In genomic region chr1:35192056-35192852, GRCh38 we compare ENCODE assay signal across 1 cellular context.
TF ChIP-seq lines count a peak whose summit lies in the region.

No MANE protein-coding gene starts in this region.

TF ChIP-seq in K562, 482 proteins besides CTCF, POLR2A, EP300 and RAD21 (continued from another document and continues in another):
- TF ChIP-seq GTF3C2 (IDR thresholded peaks at IDR 0.05; ENCODE audit: borderline replicate concordance, extremely low read depth, insufficient read length) (no peak), ZNF12 (CRISPR knock-in tag; IDR thresholded peaks at IDR 0.05) (0 out of 2 replicates have a peak, but pooled peaks have one; percentile 49), ZNF318 (IDR thresholded peaks at IDR 0.05; ENCODE audit: borderline replicate concordance in 1 of 2, low read depth in 1 of 2) (no peak), SRSF9 (IDR thresholded peaks at IDR 0.05; ENCODE audit: borderline replicate concordance, low read depth, low read length) (no peak), ZNF146 (CRISPR knock-in tag; IDR thresholded peaks at IDR 0.05; ENCODE audit: unreplicated experiment) (no peak), THRA (IDR thresholded peaks at IDR 0.05) (no peak), RBM25 (IDR thresholded peaks at IDR 0.05; ENCODE audit: low read depth, low read length, severe bottlenecking) (peak; percentile 13), ZNF407 (IDR thresholded peaks at IDR 0.05; ENCODE audit: low read depth) (no peak), PRMT5 (CRISPR knock-in tag; IDR thresholded peaks at IDR 0.05) (no peak), SOX6 (IDR thresholded peaks at IDR 0.05) (no peak), RBM17 (IDR thresholded peaks at IDR 0.05; ENCODE audit: borderline replicate concordance, low read depth, low read length) (no peak), CBFA2T3 (IDR thresholded peaks at IDR 0.05) (no peak), NCOA2 (IDR thresholded peaks at IDR 0.05; ENCODE audit: partially characterized antibody in 2 of 2) (no peak), PURB (CRISPR knock-in tag; IDR thresholded peaks at IDR 0.05; ENCODE audit: low read depth) (no peak), ZFX (CRISPR knock-in tag; IDR thresholded peaks at IDR 0.05) (no peak), NFIX (CRISPR knock-in tag; IDR thresholded peaks at IDR 0.05; ENCODE audit: low read depth) (no peak), STAT6 (CRISPR knock-in tag; IDR thresholded peaks at IDR 0.05) (no peak), ZNF311 (CRISPR knock-in tag; IDR thresholded peaks at IDR 0.05) (no peak), PTTG1 (tag; IDR thresholded peaks at IDR 0.05; ENCODE audit: low read depth) (no peak), KHSRP (IDR thresholded peaks at IDR 0.05) (no peak), CHD2 (IDR thresholded peaks at IDR 0.05; ENCODE audit: low read depth, low read length) (peak; percentile 36; the same call in 1 of the 2 replicates), ELF2 (CRISPR knock-in tag; IDR thresholded peaks at IDR 0.05) (no peak), KLF6 (CRISPR knock-in tag; IDR thresholded peaks at IDR 0.05; ENCODE audit: borderline replicate concordance) (no peak), NEUROD1 (IDR thresholded peaks at IDR 0.05; ENCODE audit: borderline replicate concordance, low read depth, low read length, partially characterized antibody) (no peak), ZNF766 (CRISPR knock-in tag; conservative IDR thresholded peaks at IDR 0.05) (no peak; the same call in 1 of the 2 replicates), ZNF408 (CRISPR knock-in tag; IDR thresholded peaks at IDR 0.05; ENCODE audit: low read depth) (no peak), CEBPB (tag; IDR thresholded peaks at IDR 0.05) (no peak), TEAD4 (IDR thresholded peaks at IDR 0.05; ENCODE audit: low read length) (peak; percentile 81), TEAD4 (CRISPR knock-in tag; IDR thresholded peaks at IDR 0.05; ENCODE audit: borderline replicate concordance) (no peak), MXD1 (CRISPR knock-in tag; IDR thresholded peaks at IDR 0.05; ENCODE audit: borderline replicate concordance, poor library complexity, severe bottlenecking) (no peak), ZBTB7A (IDR thresholded peaks at IDR 0.05; ENCODE audit: borderline replicate concordance, control insufficient read depth, low read depth, low read length) (peak; percentile 22; the same call in 1 of the 2 replicates), CBX1 (IDR thresholded peaks at IDR 0.05; ENCODE audit: low read depth) (peak; percentile 81; the same call in 1 of the 2 replicates), HLTF (IDR thresholded peaks at IDR 0.05) (no peak), STAG1 (CRISPR knock-in tag; IDR thresholded peaks at IDR 0.05; ENCODE audit: borderline replicate concordance) (no peak), CSDE1 (IDR thresholded peaks at IDR 0.05) (no peak), CBFA2T2 (conservative IDR thresholded peaks at IDR 0.05) (no peak), ZFP36 (IDR thresholded peaks at IDR 0.05; ENCODE audit: low read depth, low read length, partially characterized antibody) (no peak), ZBTB1 (CRISPR knock-in tag; IDR thresholded peaks at IDR 0.05; ENCODE audit: borderline replicate concordance, low read depth) (no peak)
